Comparison of ENCODE assay signal across 8 cellular contexts in genomic region chr16:85689285-85689949, GRCh38. TPM values are rescaled to one million over a fixed set of nuclear protein-coding genes. Genes with fewer than 3 reads are reported as not detected.
DNase-seq lines count a peak whose midpoint lies in the region; ATAC-seq and TF ChIP-seq lines count a peak whose summit lies in the region.

No MANE protein-coding gene starts in this region.

- no peak overlapping the region for H2BK15ac ChIP-seq in mesenchymal stem cell (ENCODE audit: low read depth, poor library complexity, severe bottlenecking)

- 67% methylated on average over 21 of the region's 27 CpGs for WGBS in mesenchymal stem cell
- WGBS in aorta, 2 donors: 36 to 39% methylated on average over 27 of the region's 27 CpGs

- DNase-seq in AG09309 (ENCODE audit: low read depth) (no peak), astrocyte of the cerebellum (ENCODE audit: low read depth) (no peak), mesenchymal stem cell (no peak), COLO829 (ENCODE audit: low spot score) (no peak), cerebellar nuclear complex (lab: John Stamatoyannopoulos, UW) (no peak), germinal center (ENCODE audit: low spot score) (no peak), aorta (no peak)

- H3K18ac ChIP-seq in mesenchymal stem cell (ENCODE audit: low read depth in 1 of 2, low read length in 2 of 2): no peak overlapping the region

- no peak overlapping the region for H4K8ac ChIP-seq in mesenchymal stem cell (ENCODE audit: low read length)

- no peak for ATAC-seq in aorta (ENCODE audit: low FRiP score)

- no peak overlapping the region for H2BK12ac ChIP-seq in mesenchymal stem cell (ENCODE audit: low read length in 2 of 2)

- H3K4me1 ChIP-seq in HEK293 (ENCODE audit: control insufficient read depth, insufficient read depth, low read length) (no peaks in the 10 kb centered on the region; the same call in 1 of the 2 replicates), mesenchymal stem cell (ENCODE audit: control insufficient read depth, insufficient read depth, low read depth, low read length) (peaks cover 9% of the 10 kb centered on the region), aorta (ENCODE audit: control insufficient read depth in 1 of 2, insufficient read depth in 2 of 2, low read length in 2 of 2) (no peaks in the 10 kb centered on the region)

- no peak overlapping the region for H2BK5ac ChIP-seq in mesenchymal stem cell (ENCODE audit: low read depth, low read length, poor library complexity, severe bottlenecking)

- H3K27ac ChIP-seq in HEK293 (ENCODE audit: extremely low read depth, low read depth, low read length): no peak overlapping the region
- H3K27ac ChIP-seq in mesenchymal stem cell (ENCODE audit: low read length, poor library complexity, severe bottlenecking): no peak overlapping the region
- no peak overlapping the region for H3K27ac ChIP-seq in aorta (ENCODE audit: low read depth in 1 of 2, low read length in 2 of 2)

- peak overlapping the region; percentile 49 for H3K4me3 ChIP-seq in AG09309 (ENCODE audit: control insufficient read depth, low read depth, low read length)
- peak overlapping the region; percentile 33 for H3K4me3 ChIP-seq in HEK293 (ENCODE audit: low read depth, low read length)
- H3K4me3 ChIP-seq in astrocyte of the cerebellum (ENCODE audit: low read depth, low read length): peak overlapping the region; percentile 69
- H3K4me3 ChIP-seq in mesenchymal stem cell (ENCODE audit: insufficient read depth in 1 of 2, low read depth in 1 of 2, low read length in 2 of 2): peak overlapping the region in 1 of 2 experiments; percentile 76
- no peak overlapping the region for H3K4me3 ChIP-seq in aorta (ENCODE audit: low read length in 2 of 2)

- H4K91ac ChIP-seq in mesenchymal stem cell (ENCODE audit: low read length): no peak overlapping the region

- peaks cover 18 to 32% of the 10 kb centered on the region in 2 experiments for H3K27me3 ChIP-seq in mesenchymal stem cell (ENCODE audit: control insufficient read depth in 1 of 2, insufficient read depth in 1 of 2, low read length in 2 of 2)
- H3K27me3 ChIP-seq in aorta (ENCODE audit: control insufficient read depth in 1 of 2, insufficient read depth in 2 of 2, low read length in 1 of 2): no peaks in the 10 kb centered on the region

- no peak overlapping the region for H3K4ac ChIP-seq in mesenchymal stem cell (ENCODE audit: low read depth in 1 of 2, low read length in 2 of 2)

- H3K14ac ChIP-seq in mesenchymal stem cell (ENCODE audit: low read length in 2 of 2): no peak overlapping the region

- peaks cover 8% of the 10 kb centered on the region for H3K79me1 ChIP-seq in mesenchymal stem cell (replicated peaks; ENCODE audit: low read length, poor library complexity, severe bottlenecking)

- in situ Hi-C loops in astrocyte of the cerebellum (cut with HindIII; ENCODE audit: low sequenced_read_pairs): no loop called here

- no peak overlapping the region for H2AK5ac ChIP-seq in mesenchymal stem cell (ENCODE audit: low read length, severe bottlenecking)

- no peak overlapping the region for H3K23ac ChIP-seq in mesenchymal stem cell (ENCODE audit: low read length in 2 of 2)

- intact Hi-C loops in aorta (cut with DNase I): no loop called here

- no peak for TF ChIP-seq CTCF in AG09309 (IDR thresholded peaks at IDR 0.05; ENCODE audit: control insufficient read depth, insufficient read depth, low read depth, low read length, missing control alignments)
- no peak for TF ChIP-seq CTCF in HEK293 (tag by site-specific recombination; IDR thresholded peaks at IDR 0.05)
- no peak for TF ChIP-seq CTCF in astrocyte of the cerebellum (IDR thresholded peaks at IDR 0.05; ENCODE audit: low read depth, low read length, missing control alignments)

- H3K9ac ChIP-seq in mesenchymal stem cell (ENCODE audit: low read length): peak overlapping the region; percentile 38

- no peak overlapping the region for H2BK120ac ChIP-seq in mesenchymal stem cell (ENCODE audit: low read depth, low read length)

- peak overlapping the region; percentile 92 for H3K4me2 ChIP-seq in mesenchymal stem cell (ENCODE audit: low read length, poor library complexity, severe bottlenecking)

- H3K36me3 ChIP-seq in HEK293 (ENCODE audit: control insufficient read depth in 2 of 2, insufficient read depth in 1 of 2, low read length in 2 of 2) (peaks cover 8 to 23% of the 10 kb centered on the region in 2 experiments; a peak in 2 of 3 replicates), mesenchymal stem cell (ENCODE audit: control insufficient read depth in 1 of 2, insufficient read depth in 2 of 2, low read depth in 1 of 2, low read length in 2 of 2) (no peaks in the 10 kb centered on the region), aorta (ENCODE audit: control insufficient read depth in 1 of 2, insufficient read depth in 2 of 2, low read length in 1 of 2) (no peaks in the 10 kb centered on the region)

- no peak overlapping the region for H2AFZ ChIP-seq in mesenchymal stem cell (ENCODE audit: low read depth, low read length)

- no peaks in the 10 kb centered on the region for H3K9me3 ChIP-seq in HEK293 (ENCODE audit: control insufficient read depth, insufficient read depth, low read depth, low read length)
- H3K9me3 ChIP-seq in mesenchymal stem cell (ENCODE audit: control insufficient read depth, low read length): no peaks in the 10 kb centered on the region
- no peaks in the 10 kb centered on the region for H3K9me3 ChIP-seq in aorta (ENCODE audit: control insufficient read depth, low read length)

- CTCF ChIA-PET in HEK293 (lab: Yijun Ruan, JAX): interaction anchor here (0.9 to 1.2 kb wide), 2 partner anchors 29 to 268 kb away, joined by 3 to 6 read pairs; no protein-coding TSS in a partner anchor

- POLR2A ChIA-PET in HEK293 (lab: Yijun Ruan, JAX): interaction anchor here (0.5 to 1.3 kb wide), 3 partner anchors 10 to 49 kb away, joined by 3 to 5 read pairs (median 3); no protein-coding TSS in a partner anchor

TF ChIP-seq in HEK293, 187 proteins besides CTCF, POLR2A, EP300 and RAD21:
- TF ChIP-seq ZNF777 (tag by site-specific recombination; IDR thresholded peaks at IDR 0.05; ENCODE audit: borderline replicate concordance): no peak
- no peak for TF ChIP-seq YY1 (tag by site-specific recombination; IDR thresholded peaks at IDR 0.05)
- no peak for TF ChIP-seq ZNF302 (tag by site-specific recombination; IDR thresholded peaks at IDR 0.05; ENCODE audit: low read depth)
- TF ChIP-seq ZNF10 (tag by site-specific recombination; IDR thresholded peaks at IDR 0.05): peak; percentile 65; the same call in 1 of the 2 replicates
- TF ChIP-seq ZNF202 (tag by site-specific recombination; IDR thresholded peaks at IDR 0.05; ENCODE audit: borderline replicate concordance): no peak
- TF ChIP-seq ZNF335 (tag by site-specific recombination; conservative IDR thresholded peaks at IDR 0.05): peak; percentile 76
- TF ChIP-seq ZNF366 (tag by site-specific recombination; conservative IDR thresholded peaks at IDR 0.05): peak; percentile 49
- peak; percentile 97 for TF ChIP-seq ZNF121 (tag by site-specific recombination; IDR thresholded peaks at IDR 0.05)
- TF ChIP-seq ZNF768 (tag by site-specific recombination; IDR thresholded peaks at IDR 0.05): no peak
- no peak for TF ChIP-seq PRDM4 (tag by site-specific recombination; IDR thresholded peaks at IDR 0.05)
- peak; percentile 90 for TF ChIP-seq ZBTB20 (tag by site-specific recombination; IDR thresholded peaks at IDR 0.05)
TF ChIP-seq in HEK293: peak in this region for 5.

RNA-seq across cellular contexts. Expression of gene GINS2, which starts 0.7 kb away (rescaled TPM):
- polyA plus RNA-seq in mesenchymal stem cell (2013, experiment 1 of 2): 2.4 TPM
- polyA plus RNA-seq in mesenchymal stem cell (2013, experiment 2 of 2): 2.2 TPM
- total RNA-seq in aorta: under 1 TPM; 0.60 to 0.71 TPM
- under 1 TPM; 0.23 to 0.75 TPM for polyA plus RNA-seq in aorta

Comparison
In these comparisons a context has a peak if more than half of its experiments do, and no peak if none do; other contexts are left out.
1. H3K4me3 ChIP-seq: peak in AG09309 (single experiment), HEK293 (single experiment) and astrocyte of the cerebellum (single experiment); none in aorta (0 of 2).